Comparison of ENCODE assay signal across 20 cellular contexts in genomic region chr5:54087436-54087835, GRCh38.
DNase-seq lines count a peak whose midpoint lies in the region; FAIRE-seq and TF ChIP-seq lines count a peak whose summit lies in the region.
"Had no signal": no experiment of that assay in that cellular context is flagged by ENCODE, and none has a peak within 500 bp of the region (broad histone marks: within the 10 kb centered on the region; RNA-seq: fewer than 3 reads in every experiment).

No MANE protein-coding gene starts in this region.

- H3K9me3 Mint-ChIP-seq in MCF 10A (ENCODE audit: unreplicated experiment) = no peaks in the 10 kb centered on the region

- peak overlapping the region; percentile 29 for H3K27ac Mint-ChIP-seq in MCF 10A (ENCODE audit: low read depth, unreplicated experiment)

- no peak overlapping the region for H3K4me3 Mint-ChIP-seq in MCF 10A (ENCODE audit: unreplicated experiment)

- H3K27ac ChIP-seq in breast epithelium (no peak overlapping the region), caudate nucleus (ENCODE audit: low read depth, low read length) (no peak overlapping the region)
- H3K27ac ChIP-seq: KMS-11, neutrophil, testis had no signal

- H3K4me1 Mint-ChIP-seq in MCF 10A (ENCODE audit: insufficient read depth, unreplicated experiment) = peaks cover 31% of the 10 kb centered on the region

- H3K4me3 ChIP-seq in breast epithelium (no peak overlapping the region), fibroblast of the aortic adventitia (ENCODE audit: low read depth, low read length) (no peak overlapping the region)
- H3K4me3 ChIP-seq: lung, testis had no signal

- no peaks in the 10 kb centered on the region for H3K4me1 ChIP-seq in breast epithelium
- H3K4me1 ChIP-seq: testis had no signal

- H3K36me3 ChIP-seq in breast epithelium = no peaks in the 10 kb centered on the region
- H3K36me3 ChIP-seq: neutrophil had no signal

- no TSS peak for BruUV-seq in MCF 10A (replicated peaks; lab: Mats Ljungman, UMichigan)

- no peak for TF ChIP-seq POLR2A in breast epithelium (IDR thresholded peaks at IDR 0.05)

- DNase-seq in MCF 10A (ENCODE audit: unreplicated experiment) = no peak
- no peak for DNase-seq in breast epithelium (ENCODE audit: low spot score in 2 of 2)
- peak; percentile 41 for DNase-seq in amniotic stem cell (lab: John Stamatoyannopoulos, UW)
- DNase-seq in fibroblast of the aortic adventitia (ENCODE audit: low read depth) = peak; percentile 87
- no peak for DNase-seq in NCI-H1930 (lab: John Stamatoyannopoulos, UW)
- no peak for DNase-seq in D721Med (ENCODE audit: insufficient read length, low spot score)
- no peak for DNase-seq in GM19239 (ENCODE audit: insufficient read length, low spot score)
- no peak for DNase-seq in caudate nucleus (lab: John Stamatoyannopoulos, UW)
- DNase-seq: 8988T; activated CD4-positive, alpha-beta T cell treated with anti-CD3 and anti-CD28 coated beads, Interleukin-2, amount 50 U/mL, for 4 hours; activated effector memory CD4-positive, alpha-beta T cell treated with Interleukin-2 at 50 U/mL for 16 hours; DMS53; NCI-H1694; NCI-H526; RPMI8226; T-helper 9 cell; testis had no signal

- no peaks in the 10 kb centered on the region for H3K27me3 Mint-ChIP-seq in MCF 10A (ENCODE audit: insufficient read depth, unreplicated experiment)

- TF ChIP-seq CTCF in MCF 10A (IDR thresholded peaks at IDR 0.05; ENCODE audit: unreplicated experiment) (no peak), breast epithelium (IDR thresholded peaks at IDR 0.05) (no peak), fibroblast of the aortic adventitia (IDR thresholded peaks at IDR 0.05; ENCODE audit: insufficient read depth, low read length) (no peak), D721Med (IDR thresholded peaks at IDR 0.05; ENCODE audit: insufficient read depth, missing control alignments) (no peak)

- CTCF ChIA-PET in MCF 10A (lab: Yijun Ruan, JAX) = no interaction called here

- H3K36me3 Mint-ChIP-seq in MCF 10A (ENCODE audit: insufficient read depth, unreplicated experiment) = no peaks in the 10 kb centered on the region

- no peaks in the 10 kb centered on the region for H3K9me3 ChIP-seq in breast epithelium
- H3K9me3 ChIP-seq: neutrophil, testis had no signal

- H3K27me3 ChIP-seq in breast epithelium = no peaks in the 10 kb centered on the region
- H3K27me3 ChIP-seq: neutrophil, testis had no signal

- FAIRE-seq in D721Med (lab: Jason Lieb, UNC) (no peak), GM19239 (lab: Jason Lieb, UNC) (no peak)

- POLR2A ChIA-PET in MCF 10A (lab: Yijun Ruan, JAX) = no interaction called here

- intact Hi-C loops in MCF 10A (cut with micrococcal nuclease) = no loop called here
- intact Hi-C loops in breast epithelium (cut with DNase I; ENCODE audit: low total_unique reads) = loop anchor here (5.0 kb wide), 1 partner anchor 375 kb away; no protein-coding TSS in a partner anchor

Comparison
In these comparisons a context has a peak if more than half of its experiments do, and no peak if none do; other contexts are left out.
1. DNase-seq: peak in amniotic stem cell (single experiment) and fibroblast of the aortic adventitia (single experiment); none in MCF 10A (single experiment), breast epithelium (0 of 2), NCI-H1930 (0 of 2), D721Med (single experiment), GM19239 (single experiment) and caudate nucleus (0 of 61).